In the genomic region with DNA sequence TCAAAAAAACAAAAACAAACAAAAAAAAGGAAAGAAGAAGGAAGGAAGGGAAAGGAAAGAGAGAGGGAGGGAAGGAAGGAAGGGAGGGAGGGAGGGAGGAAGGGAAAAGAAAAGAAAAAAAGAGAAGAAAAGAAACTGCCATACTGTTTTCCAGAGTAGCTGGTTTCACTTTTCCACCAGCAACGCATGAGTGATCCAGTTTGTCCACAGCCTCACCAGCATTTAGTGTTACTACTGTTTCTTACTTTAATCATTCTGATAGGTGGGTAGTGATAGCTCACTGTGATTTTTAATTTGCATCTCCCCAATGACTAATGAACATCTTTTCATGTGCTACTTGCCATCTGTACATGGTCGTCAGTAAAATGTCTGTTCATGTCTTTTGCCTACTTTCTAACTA, we compare ENCODE assay signal across 39 cellular contexts. TPM values are rescaled to one million over a fixed set of nuclear protein-coding genes. Genes with fewer than 3 reads are reported as not detected.
"Had no signal": no experiment of that assay in that cellular context is flagged by ENCODE, and none has a peak within 500 bp of the region (broad histone marks: within the 10 kb centered on the region; RNA-seq: fewer than 3 reads in every experiment).

No MANE protein-coding gene starts in this region.

- H3K27me3 Mint-ChIP-seq: activated B cell treated with CpG ODN at 0.5 μM for 24 hours; activated CD4-positive, alpha-beta memory T cell treated with anti-CD3 and anti-CD28 coated beads, Interleukin-2, amount 10 ng/mL, durations not matched to agents 7 days and 5 days; activated CD4-positive, alpha-beta T cell treated with anti-CD3 and anti-CD28 coated beads, Interleukin-2, amount 10 ng/mL, durations not matched to agents 7 days and 5 days; activated naive CD4-positive, alpha-beta T cell treated with anti-CD3 and anti-CD28 coated beads, Interleukin-2, amount 50 U/mL, for 24 hours; activated naive CD8-positive, alpha-beta T cell treated with anti-CD3 and anti-CD28 coated beads for 36 hours; activated naive CD8-positive, alpha-beta T cell treated with anti-CD3 and anti-CD28 coated beads, Interleukin-2, amount 50 U/mL, for 24 hours; T-cell had no signal

- H3K36me3 ChIP-seq: colonic mucosa had no signal

- H3K4me3 Mint-ChIP-seq: activated B cell treated with CpG ODN at 0.5 μM for 24 hours; activated CD4-positive, alpha-beta memory T cell treated with anti-CD3 and anti-CD28 coated beads, Interleukin-2, amount 10 ng/mL, durations not matched to agents 7 days and 5 days; activated CD4-positive, alpha-beta T cell treated with anti-CD3 and anti-CD28 coated beads, Interleukin-2, amount 10 ng/mL, durations not matched to agents 7 days and 5 days; activated naive CD4-positive, alpha-beta T cell treated with anti-CD3 and anti-CD28 coated beads, Interleukin-2, amount 50 U/mL, for 24 hours; activated naive CD8-positive, alpha-beta T cell treated with anti-CD3 and anti-CD28 coated beads for 36 hours; activated naive CD8-positive, alpha-beta T cell treated with anti-CD3 and anti-CD28 coated beads, Interleukin-2, amount 50 U/mL, for 24 hours; activated T-cell treated with anti-CD3 and anti-CD28 coated beads, Interleukin-2, amount 50 U/mL, for 4 hours; activated T-helper 1 cell treated with anti-CD3 and anti-CD28 coated beads, Interleukin-12 subunit alpha, Interleukin-12 subunit beta, Interleukin-2, Interleukin-4 antibody, amounts not matched to agents 30 ng/mL and 10 ng/mL and 1 ng/mL, durations not matched to agents 14 hours and 24 hours and 36 hours; T-cell; T-helper 1 cell treated with Interleukin-12 subunit alpha and Interleukin-12 subunit beta and Interleukin-4 antibody, amounts not matched to agents 30 μg/mL and 1 μg/mL, for 36 hours; T-helper 2 cell treated with Interferon-gamma antibody and Interleukin-4, amounts not matched to agents 5 μg/mL and 100 μg/mL, for 36 hours had no signal

- H3K4me3 ChIP-seq: adrenal gland, body of pancreas, colonic mucosa, esophagus squamous epithelium, gastroesophageal sphincter had no signal

- H3K9me3 Mint-ChIP-seq: activated B cell treated with CpG ODN at 0.5 μM for 24 hours; activated CD4-positive, alpha-beta memory T cell treated with anti-CD3 and anti-CD28 coated beads, Interleukin-2, amount 10 ng/mL, durations not matched to agents 7 days and 5 days; activated CD4-positive, alpha-beta T cell treated with anti-CD3 and anti-CD28 coated beads, Interleukin-2, amount 10 ng/mL, durations not matched to agents 7 days and 5 days; activated naive CD4-positive, alpha-beta T cell treated with anti-CD3 and anti-CD28 coated beads, Interleukin-2, amount 50 U/mL, for 24 hours; activated naive CD8-positive, alpha-beta T cell treated with anti-CD3 and anti-CD28 coated beads for 36 hours; activated naive CD8-positive, alpha-beta T cell treated with anti-CD3 and anti-CD28 coated beads, Interleukin-2, amount 50 U/mL, for 24 hours; activated T-cell treated with anti-CD3 and anti-CD28 coated beads, Interleukin-2, amount 50 U/mL, for 4 hours; activated T-helper 1 cell treated with anti-CD3 and anti-CD28 coated beads, Interleukin-12 subunit alpha, Interleukin-12 subunit beta, Interleukin-2, Interleukin-4 antibody, amounts not matched to agents 30 ng/mL and 10 ng/mL and 1 ng/mL, durations not matched to agents 14 hours and 24 hours and 36 hours; T-cell; T-helper 1 cell treated with Interleukin-12 subunit alpha and Interleukin-12 subunit beta and Interleukin-4 antibody, amounts not matched to agents 30 μg/mL and 1 μg/mL, for 36 hours; T-helper 2 cell treated with Interferon-gamma antibody and Interleukin-4, amounts not matched to agents 5 μg/mL and 100 μg/mL, for 36 hours had no signal

- FAIRE-seq: endothelial cell of umbilical vein had no signal

- H3K9me3 ChIP-seq: adrenal gland, body of pancreas, colonic mucosa, esophagus squamous epithelium, gastroesophageal sphincter had no signal

- H3K27ac Mint-ChIP-seq: activated B cell treated with CpG ODN at 0.5 μM for 24 hours; activated CD4-positive, alpha-beta memory T cell treated with anti-CD3 and anti-CD28 coated beads, Interleukin-2, amount 10 ng/mL, durations not matched to agents 7 days and 5 days; activated CD4-positive, alpha-beta T cell treated with anti-CD3 and anti-CD28 coated beads, Interleukin-2, amount 10 ng/mL, durations not matched to agents 7 days and 5 days; activated naive CD8-positive, alpha-beta T cell treated with anti-CD3 and anti-CD28 coated beads for 36 hours; activated naive CD8-positive, alpha-beta T cell treated with anti-CD3 and anti-CD28 coated beads, Interleukin-2, amount 50 U/mL, for 24 hours; activated T-helper 1 cell treated with anti-CD3 and anti-CD28 coated beads, Interleukin-12 subunit alpha, Interleukin-12 subunit beta, Interleukin-2, Interleukin-4 antibody, amounts not matched to agents 30 ng/mL and 10 ng/mL and 1 ng/mL, durations not matched to agents 14 hours and 24 hours and 36 hours; T-helper 1 cell treated with Interleukin-12 subunit alpha and Interleukin-12 subunit beta and Interleukin-4 antibody, amounts not matched to agents 30 μg/mL and 1 μg/mL, for 36 hours; T-helper 2 cell treated with Interferon-gamma antibody and Interleukin-4, amounts not matched to agents 5 μg/mL and 100 μg/mL, for 36 hours had no signal

- ATAC-seq: activated naive CD8-positive, alpha-beta T cell treated with anti-CD3 and anti-CD28 coated beads, Interleukin-2, amount 50 U/mL, for 24 hours; activated T-cell treated with anti-CD3 and anti-CD28 coated beads, Interleukin-2, amount 50 U/mL, for 4 hours; body of pancreas; gastroesophageal sphincter; T-cell had no signal

- H3K27me3 ChIP-seq: adrenal gland, body of pancreas, colonic mucosa, esophagus squamous epithelium, gastroesophageal sphincter had no signal

- DNase-seq: activated B cell treated with CpG ODN at 0.5 μM for 24 hours; activated CD4-positive, alpha-beta memory T cell treated with anti-CD3 and anti-CD28 coated beads, Interleukin-2, amount 10 ng/mL, durations not matched to agents 7 days and 5 days; activated CD4-positive, alpha-beta T cell treated with anti-CD3 and anti-CD28 coated beads for 1 hour; activated CD4-positive, alpha-beta T cell treated with anti-CD3 and anti-CD28 coated beads for 4 hours; activated CD4-positive, alpha-beta T cell treated with anti-CD3 and anti-CD28 coated beads, Interleukin-2, amount 10 ng/mL, durations not matched to agents 7 days and 5 days; activated CD4-positive, alpha-beta T cell treated with anti-CD3 and anti-CD28 coated beads, Interleukin-2, amount 50 U/mL, for 4 hours; activated CD8-positive, alpha-beta memory T cell treated with anti-CD3 and anti-CD28 coated beads, Interleukin-2, amount 50 U/mL, for 48 hours; activated gamma-delta T cell; activated naive CD4-positive, alpha-beta T cell treated with Interleukin-2 at 50 U/mL for 16 hours; activated naive CD8-positive, alpha-beta T cell treated with anti-CD3 and anti-CD28 coated beads for 36 hours; activated naive CD8-positive, alpha-beta T cell treated with anti-CD3 and anti-CD28 coated beads, Interleukin-2, amount 50 U/mL, for 24 hours; activated T-cell treated with anti-CD3 and anti-CD28 coated beads for 4 hours; activated T-cell treated with anti-CD3 and anti-CD28 coated beads, Interleukin-2, amount 50 U/mL, for 4 hours; adrenal gland; amygdala; aorta; body of pancreas; caudate nucleus; cerebellar nuclear complex; colonic mucosa; effector CD8-positive, alpha-beta T cell; esophagus squamous epithelium; foreskin melanocyte; SW 1271; T-cell; T1000; WERI-Rb-1 had no signal

- H3K27ac ChIP-seq: adrenal gland, body of pancreas, colonic mucosa, epithelial cell of prostate, esophagus squamous epithelium, gastroesophageal sphincter, WERI-Rb-1 had no signal

- H3K4me1 ChIP-seq: adrenal gland, body of pancreas, colonic mucosa, esophagus squamous epithelium, gastroesophageal sphincter had no signal

RNA-seq across cellular contexts. Expression of gene TMEM139, which starts 11.9 kb away (rescaled TPM):
- total RNA-seq: dermis microvascular lymphatic vessel endothelial cell, endothelial cell of umbilical vein, fibroblast of lung, fibroblast of villous mesenchyme had no signal
- polyA plus RNA-seq: fibroblast of lung had no signal

RNA-seq across cellular contexts. Expression of gene CLCN1, which starts 43.0 kb away (rescaled TPM):
- total RNA-seq: activated B cell treated with CpG ODN at 0.5 μM for 24 hours; activated T-cell treated with anti-CD3 and anti-CD28 coated beads, Interleukin-2, amount 50 U/mL, for 4 hours; activated T-helper 1 cell treated with anti-CD3 and anti-CD28 coated beads, Interleukin-12 subunit alpha, Interleukin-12 subunit beta, Interleukin-2, Interleukin-4 antibody, amounts not matched to agents 30 ng/mL and 10 ng/mL and 1 ng/mL, durations not matched to agents 14 hours and 24 hours and 36 hours; aorta; body of pancreas; colonic mucosa; dermis microvascular lymphatic vessel endothelial cell; endothelial cell of umbilical vein; gastroesophageal sphincter; glomerular endothelial cell; T-cell had no signal
- polyA plus RNA-seq: aorta, endothelial cell of umbilical vein, fibroblast of lung had no signal

RNA-seq across cellular contexts. Expression of gene TAS2R40, which starts 51.0 kb away (rescaled TPM):
- total RNA-seq: activated B cell treated with CpG ODN at 0.5 μM for 24 hours; activated CD4-positive, alpha-beta memory T cell treated with anti-CD3 and anti-CD28 coated beads, Interleukin-2, amount 10 ng/mL, durations not matched to agents 7 days and 5 days; activated CD4-positive, alpha-beta T cell treated with anti-CD3 and anti-CD28 coated beads, Interleukin-2, amount 10 ng/mL, durations not matched to agents 7 days and 5 days; activated naive CD8-positive, alpha-beta T cell treated with anti-CD3 and anti-CD28 coated beads for 36 hours; activated T-cell treated with anti-CD3 and anti-CD28 coated beads, Interleukin-2, amount 50 U/mL, for 4 hours; activated T-helper 1 cell treated with anti-CD3 and anti-CD28 coated beads, Interleukin-12 subunit alpha, Interleukin-12 subunit beta, Interleukin-2, Interleukin-4 antibody, amounts not matched to agents 30 ng/mL and 10 ng/mL and 1 ng/mL, durations not matched to agents 14 hours and 24 hours and 36 hours; adrenal gland; aorta; body of pancreas; colonic mucosa; dermis microvascular lymphatic vessel endothelial cell; endothelial cell of umbilical vein; esophagus squamous epithelium; fibroblast of lung; fibroblast of villous mesenchyme; gastroesophageal sphincter; glomerular endothelial cell; T-cell had no signal
- polyA plus RNA-seq: adrenal gland, aorta, endothelial cell of umbilical vein, esophagus, fibroblast of lung had no signal
